Comparison of ENCODE assay signal across 10 cellular contexts in genomic region chr21:37408464-37409193, GRCh38. TPM values are rescaled to one million over a fixed set of nuclear protein-coding genes. Genes with fewer than 3 reads are reported as not detected.
DNase-seq lines count a peak whose midpoint lies in the region; ATAC-seq and TF ChIP-seq lines count a peak whose summit lies in the region.
"Had no signal": no experiment of that assay in that cellular context is flagged by ENCODE, and none has a peak within 500 bp of the region (broad histone marks: within the 10 kb centered on the region; RNA-seq: fewer than 3 reads in every experiment).

No MANE protein-coding gene starts in this region.

- H3K36me3 Mint-ChIP-seq in CD14-positive monocyte: peaks cover 7 to 10% of the 10 kb centered on the region in 2 donors
- H3K36me3 Mint-ChIP-seq in activated naive CD8-positive, alpha-beta T cell treated with anti-CD3 and anti-CD28 coated beads for 36 hours: peaks cover 21% of the 10 kb centered on the region
- H3K36me3 Mint-ChIP-seq in naive thymus-derived CD8-positive, alpha-beta T cell: peaks cover 0 to 25% (median 4%) of the 10 kb centered on the region in 3 donors

- intact Hi-C loops in CD14-positive monocyte (cut with micrococcal nuclease): no loop called here

- H3K4me1 Mint-ChIP-seq in CD14-positive monocyte: peaks cover 68% of the 10 kb centered on the region
- H3K4me1 Mint-ChIP-seq in activated naive CD8-positive, alpha-beta T cell treated with anti-CD3 and anti-CD28 coated beads for 36 hours: peaks cover 73% of the 10 kb centered on the region
- peaks cover 47 to 92% (median 86%) of the 10 kb centered on the region in 4 donors for H3K4me1 Mint-ChIP-seq in naive thymus-derived CD8-positive, alpha-beta T cell

- ATAC-seq in GM18870 (IDR thresholded peaks at IDR 0.05; ENCODE audit: unreplicated experiment): peak; percentile 25
- peak in 1 of 2 donors; percentile 12 for ATAC-seq in naive thymus-derived CD8-positive, alpha-beta T cell
- ATAC-seq in GM19035 (IDR thresholded peaks at IDR 0.05; ENCODE audit: unreplicated experiment): no peak

- H3K27me3 Mint-ChIP-seq in CD14-positive monocyte (ENCODE audit: low read depth in 3 of 3): no peaks in the 10 kb centered on the region
- no peaks in the 10 kb centered on the region for H3K27me3 Mint-ChIP-seq in activated naive CD8-positive, alpha-beta T cell treated with anti-CD3 and anti-CD28 coated beads for 36 hours
- H3K27me3 Mint-ChIP-seq in naive thymus-derived CD8-positive, alpha-beta T cell: no peaks in the 10 kb centered on the region

- POLR2A ChIA-PET in naive thymus-derived CD8-positive, alpha-beta T cell (lab: Charles Lee): no interaction called here

- H3K27ac Mint-ChIP-seq in CD14-positive monocyte: peak overlapping the region in 4 of 7 donors; percentile 61 to 70 (median 62)
- H3K27ac Mint-ChIP-seq in activated naive CD8-positive, alpha-beta T cell treated with anti-CD3 and anti-CD28 coated beads for 36 hours: peak overlapping the region; percentile 79
- peak overlapping the region in 8 of 10 donors; percentile 11 to 77 (median 62) for H3K27ac Mint-ChIP-seq in naive thymus-derived CD8-positive, alpha-beta T cell

- no peaks in the 10 kb centered on the region for H3K9me3 Mint-ChIP-seq in CD14-positive monocyte
- peaks cover 6% of the 10 kb centered on the region for H3K9me3 Mint-ChIP-seq in activated naive CD8-positive, alpha-beta T cell treated with anti-CD3 and anti-CD28 coated beads for 36 hours
- peaks cover 0 to under 1% (median 0%) of the 10 kb centered on the region in 9 donors for H3K9me3 Mint-ChIP-seq in naive thymus-derived CD8-positive, alpha-beta T cell

- no peak for TF ChIP-seq CTCF in CD14-positive monocyte (IDR thresholded peaks at IDR 0.05)
- TF ChIP-seq CTCF in GM20000 (IDR thresholded peaks at IDR 0.05; ENCODE audit: extremely low read depth, missing control alignments): no peak

- no peak overlapping the region for H3K4me3 Mint-ChIP-seq in CD14-positive monocyte
- H3K4me3 Mint-ChIP-seq in activated naive CD8-positive, alpha-beta T cell treated with anti-CD3 and anti-CD28 coated beads for 36 hours: no peak overlapping the region
- H3K4me3 Mint-ChIP-seq in naive thymus-derived CD8-positive, alpha-beta T cell: peak overlapping the region in 9 of 10 donors; percentile 7 to 58 (median 48)

- no peak for DNase-seq in CD14-positive monocyte (ENCODE audit: low spot score)
- no peak for DNase-seq in activated naive CD8-positive, alpha-beta T cell treated with anti-CD3 and anti-CD28 coated beads for 36 hours
- no peak for DNase-seq in naive thymus-derived CD8-positive, alpha-beta T cell
- no peak for DNase-seq in NCI-H146 (lab: John Stamatoyannopoulos, UW)
- DNase-seq in GM20000 (ENCODE audit: low spot score): no peak
- no peak for DNase-seq in retina
- DNase-seq: NCI-H1048; stimulated activated CD4-positive, alpha-beta T cell treated with anti-CD3 and anti-CD28 coated beads, Interleukin-1b, Interleukin-23, amount 100 ng/mL, for 48 hours had no signal

RNA-seq across cellular contexts. Expression of gene DYRK1A, which starts 42.1 kb away (rescaled TPM):
- polyA plus RNA-seq in CD14-positive monocyte: 1 to 10 TPM; 1.8 to 2.4 TPM
- total RNA-seq in activated naive CD8-positive, alpha-beta T cell treated with anti-CD3 and anti-CD28 coated beads for 36 hours: 10 to 100 TPM; 63.1 to 64.3 TPM
- total RNA-seq in naive thymus-derived CD8-positive, alpha-beta T cell: 100 to 1,000 TPM; 140 to 146 TPM
- polyA plus RNA-seq in naive thymus-derived CD8-positive, alpha-beta T cell: 1 to 10 TPM; 1.8 to 5.4 (median 2.2) TPM

Comparison
In these comparisons a context has a peak if more than half of its experiments do, and no peak if none do; other contexts are left out.
1. H3K4me3 Mint-ChIP-seq: peak in naive thymus-derived CD8-positive, alpha-beta T cell (9 of 10); none in CD14-positive monocyte (0 of 2) and activated naive CD8-positive, alpha-beta T cell treated with anti-CD3 and anti-CD28 coated beads for 36 hours (single experiment).
2. Peak in every context shown above with its lines, with median percentiles within 50 percentile points of each other: H3K27ac Mint-ChIP-seq.